Comparison of ENCODE assay signal across 8 cellular contexts in the genomic region with DNA sequence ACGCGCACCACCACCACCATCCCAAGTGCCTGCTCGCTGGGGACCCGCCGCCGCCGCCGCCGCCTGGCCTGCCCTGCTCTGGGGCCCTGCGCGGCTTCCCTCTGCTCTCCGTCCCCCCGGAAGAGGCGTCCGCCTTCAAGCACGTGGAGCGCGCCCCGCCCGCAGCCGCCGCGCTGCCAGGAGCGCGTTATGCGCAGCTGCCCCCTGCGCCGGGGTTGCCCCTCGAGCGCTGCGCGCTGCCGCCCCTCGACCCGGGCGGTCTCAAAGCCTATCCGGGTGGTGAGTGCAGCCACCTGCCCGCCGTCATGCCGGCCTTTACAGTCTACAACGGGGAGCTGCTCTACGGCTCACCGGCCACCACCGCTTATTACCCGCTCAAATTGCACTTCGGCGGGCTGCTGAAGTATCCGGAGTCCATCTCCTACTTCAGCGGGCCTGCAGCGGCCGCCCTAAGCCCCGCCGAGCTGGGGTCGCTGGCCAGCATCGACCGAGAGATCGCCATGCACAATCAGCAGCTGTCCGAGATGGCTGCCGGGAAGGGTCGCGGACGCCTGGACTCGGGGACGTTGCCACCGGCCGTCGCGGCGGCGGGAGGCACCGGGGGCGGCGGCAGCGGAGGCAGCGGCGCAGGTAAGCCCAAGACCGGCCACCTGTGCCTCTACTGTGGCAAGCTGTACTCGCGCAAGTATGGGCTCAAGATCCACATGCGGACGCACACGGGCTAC. TPM values are rescaled to one million over a fixed set of nuclear protein-coding genes. Genes with fewer than 3 reads are reported as not detected.
DNase-seq lines count a peak whose midpoint lies in the region; ATAC-seq and TF ChIP-seq lines count a peak whose summit lies in the region.

No MANE protein-coding gene starts in this region.

- H3K4me3 ChIP-seq in IMR-90 (ENCODE audit: insufficient read depth, low read depth, low read length) (peak overlapping the region; percentile 21; the same call in 1 of the 2 replicates), iPS-18a (ENCODE audit: low read length) (peak overlapping the region; percentile 53), smooth muscle cell (peak overlapping the region; percentile 51)

- H2BK15ac ChIP-seq in IMR-90 (ENCODE audit: low read depth, low read length): no peak overlapping the region

- POLR2A ChIA-PET in IMR-90 (lab: Charles Lee; ENCODE audit: unreplicated experiment): no interaction called here

- H2BK20ac ChIP-seq in IMR-90 (ENCODE audit: low read depth, low read length): no peak overlapping the region

- no peak overlapping the region for H3K56ac ChIP-seq in IMR-90 (ENCODE audit: extremely low read depth, insufficient read depth, low read length)

- H4K5ac ChIP-seq in IMR-90 (ENCODE audit: low read depth, low read length): no peak overlapping the region

- intact Hi-C loops in IMR-90 (cut with micrococcal nuclease): no loop called here

- no peaks in the 10 kb centered on the region for H3K79me1 ChIP-seq in IMR-90 (ENCODE audit: low read depth in 1 of 2, low read length in 2 of 2)

- no peak overlapping the region for H3K14ac ChIP-seq in IMR-90 (replicated peaks; ENCODE audit: low read depth, low read length)

- DNase-seq in DMS153 (lab: John Stamatoyannopoulos, UW): peak; percentile 40
- no peak for DNase-seq in DMS153 treated with DMSO at 0.1 percent for 48 hours (lab: John Stamatoyannopoulos, UW; ENCODE audit: unreplicated experiment)
- DNase-seq in IMR-90: no peak
- DNase-seq in activated T-cell treated with anti-CD3 and anti-CD28 coated beads, Interleukin-2, amount 50 U/mL, for 24 hours: peak; percentile 65
- DNase-seq in smooth muscle cell (lab: John Stamatoyannopoulos, UW; ENCODE audit: unreplicated experiment): no peak
- no peak for DNase-seq in epidermal melanocyte (ENCODE audit: insufficient read length, low spot score)

- no peak overlapping the region for H2AK5ac ChIP-seq in IMR-90 (ENCODE audit: low read depth, low read length)

- H3K4me1 ChIP-seq in IMR-90 (ENCODE audit: control insufficient read depth, insufficient read depth, low read length) (no peaks in the 10 kb centered on the region), iPS-18a (ENCODE audit: control insufficient read depth, low read depth, low read length) (peaks cover 4% of the 10 kb centered on the region), smooth muscle cell (ENCODE audit: low read depth) (peaks cover 16% of the 10 kb centered on the region)

- no TSS peak for BruUV-seq in IMR-90 (replicated peaks; lab: Mats Ljungman, UMichigan)

- no peak for TF ChIP-seq RAD21 in IMR-90 (IDR thresholded peaks at IDR 0.05; ENCODE audit: low read length)

- peaks cover 90% of the 10 kb centered on the region for H3K27me3 Mint-ChIP-seq in activated T-cell treated with anti-CD3 and anti-CD28 coated beads, Interleukin-2, amount 50 U/mL, for 24 hours

- WGBS in IMR-90 (ENCODE audit: extremely low coverage in 2 of 2, insufficient read length in 1 of 2), 2 experiments: 4% methylated on average over 44 of the region's 82 CpGs; no CpG with 5 or more reads in 1 of the 2 experiments
- 1% methylated on average over 79 of the region's 82 CpGs for WGBS in smooth muscle cell (ENCODE audit: low lambda C conversion rate)

- no peak overlapping the region for H2BK120ac ChIP-seq in IMR-90 (ENCODE audit: low read depth, low read length)

- peaks cover 3% of the 10 kb centered on the region; the same call in 1 of the 2 replicates for H3K9me1 ChIP-seq in IMR-90 (ENCODE audit: insufficient read depth, low read length)

- H3K9ac ChIP-seq in IMR-90 (ENCODE audit: low read depth, low read length): no peak overlapping the region
- no peak overlapping the region for H3K9ac ChIP-seq in iPS-18a (ENCODE audit: low read length)
- H3K9ac ChIP-seq in smooth muscle cell (ENCODE audit: low read depth): no peak overlapping the region

- H3K4me3 Mint-ChIP-seq in activated T-cell treated with anti-CD3 and anti-CD28 coated beads, Interleukin-2, amount 50 U/mL, for 24 hours: peak overlapping the region; percentile 67

- H4K20me1 ChIP-seq in IMR-90 (ENCODE audit: insufficient read depth, low read length) (no peaks in the 10 kb centered on the region), smooth muscle cell (ENCODE audit: low read depth) (no peaks in the 10 kb centered on the region)

- H3K4me2 ChIP-seq in IMR-90 (ENCODE audit: low read depth, low read length) (peak overlapping the region; percentile 37; the same call in 1 of the 2 replicates), smooth muscle cell (peak overlapping the region; percentile 93)

- no peaks in the 10 kb centered on the region for H3K36me3 Mint-ChIP-seq in activated T-cell treated with anti-CD3 and anti-CD28 coated beads, Interleukin-2, amount 50 U/mL, for 24 hours (ENCODE audit: low read depth)

- no peak overlapping the region for H4K8ac ChIP-seq in IMR-90 (ENCODE audit: low read depth in 2 of 2, low read length in 2 of 2)

- H3F3A ChIP-seq in smooth muscle cell (ENCODE audit: low read depth): no peaks in the 10 kb centered on the region

- H3K27ac ChIP-seq in IMR-90 (ENCODE audit: insufficient read depth, low read length): no peak overlapping the region
- H3K27ac ChIP-seq in iPS-18a (ENCODE audit: low read length): no peak overlapping the region
- H3K27ac ChIP-seq in smooth muscle cell (ENCODE audit: low read depth): no peak overlapping the region

- H4K91ac ChIP-seq in IMR-90 (ENCODE audit: insufficient read depth, low read depth, low read length): no peak overlapping the region

- no peak overlapping the region for H2BK5ac ChIP-seq in IMR-90 (ENCODE audit: low read depth, low read length, poor library complexity, severe bottlenecking)

- ATAC-seq in GM21576 (IDR thresholded peaks at IDR 0.05; ENCODE audit: unreplicated experiment) (peak; percentile 50), IMR-90 (ENCODE audit: low read depth) (peak; percentile 73)

- H2AK9ac ChIP-seq in IMR-90 (replicated peaks; ENCODE audit: low read depth, low read length, poor library complexity): no peak overlapping the region

- in situ Hi-C loops in IMR-90 (cut with MboI; ENCODE audit: low sequenced_read_pairs): no loop called here

- no peaks in the 10 kb centered on the region for H3K79me2 ChIP-seq in smooth muscle cell (ENCODE audit: low read depth)

- H3K4ac ChIP-seq in IMR-90 (ENCODE audit: low read depth, low read length): no peak overlapping the region

- no peaks in the 10 kb centered on the region for H3K36me3 ChIP-seq in IMR-90 (ENCODE audit: control insufficient read depth, insufficient read depth, low read length)
- H3K36me3 ChIP-seq in iPS-18a (ENCODE audit: control insufficient read depth, low read depth, low read length): no peaks in the 10 kb centered on the region
- no peaks in the 10 kb centered on the region for H3K36me3 ChIP-seq in smooth muscle cell (ENCODE audit: low read depth)

- H3K9me3 ChIP-seq in IMR-90 (ENCODE audit: control insufficient read depth, insufficient read depth, low read length): peaks cover 14% of the 10 kb centered on the region
- no peaks in the 10 kb centered on the region for H3K9me3 ChIP-seq in iPS-18a (ENCODE audit: control insufficient read depth, low read depth, low read length)
- no peaks in the 10 kb centered on the region for H3K9me3 ChIP-seq in smooth muscle cell (replicated peaks; ENCODE audit: low read depth)

- dilution Hi-C loops in IMR-90 (cut with HindIII; ENCODE audit: low sequenced_read_pairs, unreplicated experiment): no loop called here

- H3K4me1 Mint-ChIP-seq in activated T-cell treated with anti-CD3 and anti-CD28 coated beads, Interleukin-2, amount 50 U/mL, for 24 hours (ENCODE audit: low read depth): peaks cover 33% of the 10 kb centered on the region

- H3K18ac ChIP-seq in IMR-90 (ENCODE audit: low read depth, low read length): no peak overlapping the region

- CTCF ChIA-PET in IMR-90 (lab: Yijun Ruan, JAX): no interaction called here

- H3K27me3 ChIP-seq in IMR-90 (ENCODE audit: control insufficient read depth, insufficient read depth, low read length): peaks cover 77% of the 10 kb centered on the region
- peaks cover 100% of the 10 kb centered on the region for H3K27me3 ChIP-seq in iPS-18a (ENCODE audit: control insufficient read depth, insufficient read depth, low read length)
- peaks cover 100% of the 10 kb centered on the region for H3K27me3 ChIP-seq in smooth muscle cell (ENCODE audit: low read depth)

- TF ChIP-seq CTCF in IMR-90 (conservative IDR thresholded peaks at IDR 0.05; ENCODE audit: low read depth, low read length) (no peak), smooth muscle cell (IDR thresholded peaks at IDR 0.05; ENCODE audit: borderline replicate concordance, insufficient read depth, poor library complexity, severe bottlenecking) (no peak)

- H2AFZ ChIP-seq in IMR-90 (replicated peaks; ENCODE audit: low read length, poor library complexity) (peak overlapping the region; percentile 70), smooth muscle cell (ENCODE audit: low read depth) (peak overlapping the region; percentile 75)

- no peak overlapping the region for H3K23ac ChIP-seq in IMR-90 (ENCODE audit: low read depth, low read length)

- no peak overlapping the region for H3K27ac Mint-ChIP-seq in activated T-cell treated with anti-CD3 and anti-CD28 coated beads, Interleukin-2, amount 50 U/mL, for 24 hours

- H3K9me3 Mint-ChIP-seq in activated T-cell treated with anti-CD3 and anti-CD28 coated beads, Interleukin-2, amount 50 U/mL, for 24 hours: peaks cover 3% of the 10 kb centered on the region

- TF ChIP-seq POLR2A in IMR-90 (IDR thresholded peaks at IDR 0.05; ENCODE audit: low read depth, low read length): no peak

TF ChIP-seq in IMR-90, 13 proteins besides CTCF, POLR2A, EP300 and RAD21 (continues in another document):
- TF ChIP-seq CHD1 (IDR thresholded peaks at IDR 0.05; ENCODE audit: low read depth, low read length): no peak
- no peak for TF ChIP-seq RCOR1 (IDR thresholded peaks at IDR 0.05; ENCODE audit: insufficient replicate concordance, low read length)
- no peak for TF ChIP-seq BHLHE40 (IDR thresholded peaks at IDR 0.05; ENCODE audit: low read depth, low read length)

RNA-seq across cellular contexts. Expression of gene PRDM13, which starts 7.2 kb away (rescaled TPM):
- total RNA-seq in IMR-90 (2012; rRNA removed) (not detected in 2 replicates), smooth muscle cell (not detected in 2 replicates)
- polyA plus RNA-seq in IMR-90 (2012; rRNA removed) (not detected in 2 replicates), smooth muscle cell (not detected in 2 replicates)
- polyA plus RNA-seq in IMR-90 (2012; cell fraction: cytosol; rRNA removed): not detected in 2 replicates
- not detected in 2 replicates for polyA plus RNA-seq in IMR-90 (2012; cell fraction: nucleus; rRNA removed; ENCODE audit: low replicate concordance)

RNA-seq across cellular contexts. Expression of gene CCNC, which starts 45.4 kb away (rescaled TPM):
- total RNA-seq in IMR-90 (2012; rRNA removed): 95.7 and 127 TPM in 2 replicates
- polyA plus RNA-seq in IMR-90 (2012; rRNA removed): 19.8 and 30.1 TPM in 2 replicates
- polyA plus RNA-seq in IMR-90 (2012; cell fraction: cytosol; rRNA removed): 5.4 and 10.6 TPM in 2 replicates
- 1.4 and 15.0 TPM in 2 replicates for polyA plus RNA-seq in IMR-90 (2012; cell fraction: nucleus; rRNA removed; ENCODE audit: low replicate concordance)
- total RNA-seq in smooth muscle cell: 67.7 and 111 TPM in 2 replicates
- 53.8 and 57.8 TPM in 2 replicates for polyA plus RNA-seq in smooth muscle cell

Comparison
In these comparisons a context has a peak if more than half of its experiments do, and no peak if none do; other contexts are left out.
1. DNase-seq: peak in DMS153 (single experiment) and activated T-cell treated with anti-CD3 and anti-CD28 coated beads, Interleukin-2, amount 50 U/mL, for 24 hours (single experiment); none in DMS153 treated with DMSO at 0.1 percent for 48 hours (single experiment), IMR-90 (single experiment), smooth muscle cell (single experiment) and epidermal melanocyte (single experiment).
2. Peak in every context shown above with its lines, with median percentiles within 50 percentile points of each other: H3K4me3 ChIP-seq.